In the genomic region with DNA sequence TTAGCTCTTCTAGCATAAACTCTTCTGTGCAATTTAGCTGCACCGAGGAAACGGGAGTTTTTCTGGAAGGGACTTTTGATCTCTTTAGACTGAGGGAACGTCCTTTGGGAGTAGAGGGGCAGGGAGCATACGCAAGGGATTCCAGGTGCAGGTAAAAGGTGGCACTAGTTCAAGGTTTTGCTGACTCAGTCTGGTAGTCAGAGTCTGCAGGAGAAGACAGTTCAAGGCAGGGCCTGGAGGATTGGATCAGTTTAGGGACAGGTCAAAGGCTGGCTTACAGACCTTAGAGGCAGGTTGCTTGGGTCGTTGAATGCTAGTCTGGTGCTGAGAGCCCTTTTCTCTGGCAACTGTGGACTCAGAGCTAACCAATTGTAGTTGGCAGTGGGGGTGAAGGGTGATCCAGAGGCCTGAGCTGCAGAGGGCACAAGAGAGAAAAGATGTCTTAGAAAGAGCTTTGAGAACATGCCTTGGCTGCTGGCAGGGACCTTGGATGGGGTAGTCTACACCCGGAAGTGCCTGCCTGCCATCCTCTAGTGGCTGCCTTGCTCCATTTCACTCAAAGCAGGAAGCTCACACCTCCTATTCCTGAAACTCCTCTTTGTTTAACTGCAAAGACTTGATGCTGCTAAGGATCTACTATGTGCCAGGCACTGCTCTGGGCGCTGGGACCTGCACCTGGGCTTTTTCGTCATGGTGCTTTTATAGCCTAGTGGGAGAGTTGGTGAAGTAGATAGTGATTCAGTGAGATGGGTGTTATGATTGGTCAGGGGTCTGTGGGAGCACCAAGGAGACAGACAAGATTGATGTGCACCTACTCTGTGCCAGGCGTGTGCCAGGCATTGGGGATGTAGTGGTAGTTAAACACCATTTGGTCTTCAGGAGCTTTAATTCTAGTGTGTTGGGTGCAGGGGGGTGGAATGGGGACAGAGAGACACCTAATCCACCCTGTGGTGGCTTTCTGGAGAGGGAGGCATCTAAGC, we compare ENCODE assay signal across 9 cellular contexts. TPM values are rescaled to one million over a fixed set of nuclear protein-coding genes. Genes with fewer than 3 reads are reported as not detected.
DNase-seq lines count a peak whose midpoint lies in the region; ATAC-seq, FAIRE-seq and TF ChIP-seq lines count a peak whose summit lies in the region.
"Had no signal": no experiment of that assay in that cellular context is flagged by ENCODE, and none has a peak within 500 bp of the region (broad histone marks: within the 10 kb centered on the region; RNA-seq: fewer than 3 reads in every experiment).

No MANE protein-coding gene starts in this region.

- in situ Hi-C loops in astrocyte of the cerebellum (cut with HindIII; ENCODE audit: low sequenced_read_pairs): loop anchor here (25.0 kb wide), 2 partner anchors 213 to 788 kb away; no protein-coding TSS in a partner anchor

- peak overlapping the region; percentile 98 for H3K27ac ChIP-seq in DOHH2 (ENCODE audit: low read depth, low read length)

- H3K9me2 ChIP-seq in DOHH2 (replicated peaks; ENCODE audit: control insufficient read depth, low read length): no peaks in the 10 kb centered on the region

- DNase-seq in MG63 (no peak), astrocyte of the cerebellum (ENCODE audit: low read depth) (no peak), nephron progenitor cell (no peak), NCI-H510A treated with DMSO at 0.1 percent for 48 hours (lab: John Stamatoyannopoulos, UW) (no peak), frontal cortex (ENCODE audit: low spot score in 2 of 2) (no peak), DMS114 treated with DMSO at 0.1 percent for 48 hours (lab: John Stamatoyannopoulos, UW; ENCODE audit: unreplicated experiment) (no peak)

- peaks cover 4% of the 10 kb centered on the region; the same call in 1 of the 2 replicates for H4K20me1 ChIP-seq in DOHH2 (ENCODE audit: control insufficient read depth, insufficient read depth, low read depth, low read length)

- H3K9me3 Mint-ChIP-seq in nephron progenitor cell: no peaks in the 10 kb centered on the region

- H3K4me3 ChIP-seq in DOHH2 (ENCODE audit: low read length) (peak overlapping the region; percentile 93), MG63 (peak overlapping the region; percentile 75), astrocyte of the cerebellum (ENCODE audit: low read depth, low read length) (peak overlapping the region; percentile 54)

- no peak for FAIRE-seq in frontal cortex (lab: Jason Lieb, UNC)

- no peak for ATAC-seq in HG02763 (IDR thresholded peaks at IDR 0.05; ENCODE audit: unreplicated experiment)

- H3K36me3 ChIP-seq in DOHH2 (ENCODE audit: control insufficient read depth, low read length): peaks cover 7% of the 10 kb centered on the region
- peaks cover 4% of the 10 kb centered on the region; the same call in 1 of the 2 replicates for H3K36me3 ChIP-seq in MG63

- no peaks in the 10 kb centered on the region for H3K9me3 ChIP-seq in DOHH2 (ENCODE audit: control insufficient read depth, insufficient read depth, low read length)
- H3K9me3 ChIP-seq in MG63: no peaks in the 10 kb centered on the region

- H3K27ac Mint-ChIP-seq in nephron progenitor cell: no peak overlapping the region

- peaks cover 57% of the 10 kb centered on the region for H3K4me1 Mint-ChIP-seq in nephron progenitor cell

- peaks cover 11% of the 10 kb centered on the region for H3K36me3 Mint-ChIP-seq in nephron progenitor cell (ENCODE audit: low read depth)

- peak overlapping the region; percentile 95 for H3K4me2 ChIP-seq in DOHH2 (ENCODE audit: low read length)

- H3F3A ChIP-seq in DOHH2 (ENCODE audit: control insufficient read depth, insufficient read depth): peaks cover 30% of the 10 kb centered on the region

- H3K4me1 ChIP-seq in DOHH2 (ENCODE audit: control insufficient read depth, low read length): peaks cover 53% of the 10 kb centered on the region

- TF ChIP-seq CTCF in DOHH2 (IDR thresholded peaks at IDR 0.05; ENCODE audit: low read depth, low read length, poor library complexity, severe bottlenecking) (peak; percentile 38), astrocyte of the cerebellum (IDR thresholded peaks at IDR 0.05; ENCODE audit: low read depth, low read length, missing control alignments) (no peak), nephron progenitor cell (IDR thresholded peaks at IDR 0.05) (no peak)

- no peaks in the 10 kb centered on the region for H3K27me3 ChIP-seq in DOHH2 (ENCODE audit: control insufficient read depth, low read length)
- H3K27me3 ChIP-seq in MG63: no peaks in the 10 kb centered on the region

- H3K4me3 Mint-ChIP-seq in nephron progenitor cell: peak overlapping the region; percentile 95

- H3K79me2 ChIP-seq in DOHH2 (ENCODE audit: control insufficient read depth, low read length): peaks cover 32% of the 10 kb centered on the region

- H3K27me3 Mint-ChIP-seq in nephron progenitor cell (ENCODE audit: low read depth, poor library complexity): peaks cover 16% of the 10 kb centered on the region

RNA-seq across cellular contexts. Expression of a gene that starts 17.1 kb away (rescaled TPM):
- 0.33 TPM in 1 of 2 replicates, not detected in the other for total RNA-seq in MG63 (2014; rRNA removed; shearing (Covaris generic); ENCODE audit: low replicate concordance)
- 110 TPM for total RNA-seq in frontal cortex

RNA-seq across cellular contexts. Expression of a gene that starts 52.7 kb away (rescaled TPM):
- not detected in 2 replicates for total RNA-seq in MG63 (2014; rRNA removed; shearing (Covaris generic); ENCODE audit: low replicate concordance)
- total RNA-seq in frontal cortex: not detected
- total RNA-seq: pulmonary artery endothelial cell had no signal

RNA-seq across cellular contexts. Expression of a gene that starts 56.7 kb away (rescaled TPM):
- total RNA-seq in MG63 (2014; rRNA removed; shearing (Covaris generic); ENCODE audit: low replicate concordance): not detected in 2 replicates
- total RNA-seq in frontal cortex: 2.0 TPM
- total RNA-seq: pulmonary artery endothelial cell had no signal

Comparison
In these comparisons a context has a peak if more than half of its experiments do, and no peak if none do; other contexts are left out.
1. RNA of a gene that starts 17.1 kb away (total RNA-seq): 110 TPM in frontal cortex (single experiment); 0.33 TPM in MG63; every median in the first group is over 10 times any median in the second.
2. Peak in every context shown above with its lines, with median percentiles within 50 percentile points of each other: H3K4me3 ChIP-seq.